Comparison of ENCODE assay signal across 28 cellular contexts in the genomic region with DNA sequence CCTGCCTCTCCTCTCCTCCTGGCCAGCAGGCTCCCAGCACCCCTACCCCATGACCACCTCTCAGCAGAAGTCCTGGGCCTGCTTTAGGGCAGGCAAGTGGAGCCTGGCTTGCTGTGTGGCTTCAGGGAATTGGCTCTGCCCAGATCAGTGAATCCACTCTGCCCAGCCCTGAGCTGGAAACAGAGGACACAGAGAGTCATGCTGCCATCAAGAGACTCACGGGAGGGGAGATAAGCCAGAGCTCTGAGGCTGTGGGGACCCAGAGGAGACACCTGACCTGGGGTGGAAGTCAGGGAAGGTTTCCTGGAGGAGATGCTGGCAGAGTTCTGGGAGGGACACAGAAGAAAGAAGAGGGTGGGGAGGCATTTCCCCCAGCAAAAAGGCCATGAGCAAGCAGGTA. TPM values are rescaled to one million over a fixed set of nuclear protein-coding genes. Genes with fewer than 3 reads are reported as not detected.
A peak's percentile ranks its signal among the peaks of the same experiment; 100 is the strongest.
DNase-seq lines count a peak whose midpoint lies in the region; ATAC-seq and TF ChIP-seq lines count a peak whose summit lies in the region.
"Had no signal": no experiment of that assay in that cellular context is flagged by ENCODE, and none has a peak within 500 bp of the region (broad histone marks: within the 10 kb centered on the region; RNA-seq: fewer than 3 reads in every experiment).

No MANE protein-coding gene starts in this region.

- H3K9me3 Mint-ChIP-seq in GM23338 (no peaks in the 10 kb centered on the region; the same call in 2 of the 3 replicates), glutamatergic neuron (ENCODE audit: unreplicated experiment) (peaks cover 17% of the 10 kb centered on the region)
- H3K9me3 Mint-ChIP-seq: activated naive CD4-positive, alpha-beta T cell treated with anti-CD3 and anti-CD28 coated beads, Interleukin-2, amount 50 U/mL, for 72 hours; activated T-helper 17 cell treated with anti-CD3 and anti-CD28 coated beads, Interleukin-2, amount 50 U/mL, for 72 hours; H9; natural killer cell; stimulated activated memory B cell treated with anti-CD40 and anti-IgM and Interleukin-4, amounts not matched to agents 10 μg/mL and 1 μg/mL and 100 μg/mL, for 72 hours had no signal

- H3K27ac ChIP-seq in GM23338 (ENCODE audit: low read depth), result no peak overlapping the region
- H3K27ac ChIP-seq in PC-9, result no peak overlapping the region
- no peak overlapping the region for H3K27ac ChIP-seq in smooth muscle cell (ENCODE audit: low read depth)
- H3K27ac ChIP-seq: left ventricle myocardium inferior, parathyroid adenoma, right atrium auricular region, SJSA1, upper lobe of right lung had no signal

- H3F3A ChIP-seq in GM23338 (replicated peaks; ENCODE audit: low read depth) (no peaks in the 10 kb centered on the region), PC-9 (ENCODE audit: insufficient read depth, low read depth) (peaks cover 8% of the 10 kb centered on the region; the same call in 1 of the 2 replicates), smooth muscle cell (ENCODE audit: low read depth) (no peaks in the 10 kb centered on the region)

- BruUV-seq in PC-9 (replicated peaks; lab: Mats Ljungman, UMichigan), result no TSS peak

- no peak overlapping the region for H3K4me3 Mint-ChIP-seq in GM23338
- H3K4me3 Mint-ChIP-seq in glutamatergic neuron (ENCODE audit: unreplicated experiment), result peak overlapping the region; percentile 61
- H3K4me3 Mint-ChIP-seq: activated T-helper 17 cell treated with anti-CD3 and anti-CD28 coated beads, Interleukin-2, amount 50 U/mL, for 72 hours; CD4-positive, CD25-positive, alpha-beta regulatory T cell; H9; natural killer cell; stimulated activated memory B cell treated with anti-CD40 and anti-IgM and Interleukin-4, amounts not matched to agents 10 μg/mL and 1 μg/mL and 100 μg/mL, for 72 hours had no signal

- no peaks in the 10 kb centered on the region for H3K9me2 ChIP-seq in GM23338 (ENCODE audit: insufficient read depth)
- no peaks in the 10 kb centered on the region for H3K9me2 ChIP-seq in PC-9 (ENCODE audit: insufficient read depth)

- H3K27ac Mint-ChIP-seq in GM23338 (no peak overlapping the region), glutamatergic neuron (ENCODE audit: unreplicated experiment) (peak overlapping the region; percentile 49)
- H3K27ac Mint-ChIP-seq: activated T-helper 17 cell treated with anti-CD3 and anti-CD28 coated beads, Interleukin-2, amount 50 U/mL, for 72 hours; CD4-positive, CD25-positive, alpha-beta regulatory T cell; H9; natural killer cell; stimulated activated memory B cell treated with anti-CD40 and anti-IgM and Interleukin-4, amounts not matched to agents 10 μg/mL and 1 μg/mL and 100 μg/mL, for 72 hours had no signal

- no peak overlapping the region for H3K9ac ChIP-seq in smooth muscle cell (ENCODE audit: low read depth)
- H3K9ac ChIP-seq: parathyroid adenoma had no signal

- peaks cover 29% of the 10 kb centered on the region for H3K27me3 Mint-ChIP-seq in GM23338 (ENCODE audit: insufficient read depth, low read depth, poor library complexity)
- peaks cover 22% of the 10 kb centered on the region for H3K27me3 Mint-ChIP-seq in glutamatergic neuron (ENCODE audit: unreplicated experiment)

- 0 out of 2 replicates have a peak overlapping the region, but pooled peaks have one; percentile 63 for H2AFZ ChIP-seq in GM23338
- no peak overlapping the region; the same call in 1 of the 2 replicates for H2AFZ ChIP-seq in PC-9
- no peak overlapping the region for H2AFZ ChIP-seq in smooth muscle cell (ENCODE audit: low read depth)
- H2AFZ ChIP-seq: parathyroid adenoma had no signal

- no peak overlapping the region for H3K4me3 ChIP-seq in GM23338
- H3K4me3 ChIP-seq in PC-9, result peak overlapping the region; percentile 40; the same call in 1 of the 2 replicates
- H3K4me3 ChIP-seq in smooth muscle cell, result no peak overlapping the region
- H3K4me3 ChIP-seq: K562, left ventricle myocardium inferior, right atrium auricular region, SJSA1, upper lobe of right lung had no signal

- DNase-seq in GM23338 (ENCODE audit: low spot score), result no peak
- DNase-seq in PC-9, result no peak
- no peak for DNase-seq in glutamatergic neuron
- DNase-seq in smooth muscle cell (lab: John Stamatoyannopoulos, UW; ENCODE audit: unreplicated experiment), result no peak
- no peak for DNase-seq in COLO668 (lab: John Stamatoyannopoulos, UW; ENCODE audit: unreplicated experiment)
- no peak for DNase-seq in NCI-H2171 (lab: John Stamatoyannopoulos, UW)
- no peak for DNase-seq in NCI-H82 treated with DMSO at 0.1 percent for 48 hours (lab: John Stamatoyannopoulos, UW; ENCODE audit: unreplicated experiment)
- DNase-seq: activated CD4-positive, alpha-beta T cell treated with anti-CD3 and anti-CD28 coated beads, Interleukin-2, amount 50 U/mL, for 48 hours; CD4-positive, CD25-positive, alpha-beta regulatory T cell; GF-D8; H9; left ventricle myocardium inferior; MM.1S; natural killer cell; NCI-H2029 treated with DMSO at 0.1 percent for 48 hours; NCI-H345; stimulated activated CD4-positive, alpha-beta T cell treated with anti-CD3 and anti-CD28 coated beads, Interleukin-4, amount 100 ng/mL, for 1 hour; T-helper 1 cell; upper lobe of right lung had no signal

- H3K9me3 ChIP-seq in PC-9 (ENCODE audit: insufficient read depth, low read depth) (no peaks in the 10 kb centered on the region), smooth muscle cell (replicated peaks; ENCODE audit: low read depth) (no peaks in the 10 kb centered on the region)
- H3K9me3 ChIP-seq: left ventricle myocardium inferior, right atrium auricular region, SJSA1, upper lobe of right lung had no signal

- H4K20me1 ChIP-seq in GM23338 (replicated peaks; ENCODE audit: insufficient read depth), result no peaks in the 10 kb centered on the region
- no peaks in the 10 kb centered on the region for H4K20me1 ChIP-seq in PC-9 (ENCODE audit: insufficient read depth)
- H4K20me1 ChIP-seq in smooth muscle cell (ENCODE audit: low read depth), result peaks cover 4% of the 10 kb centered on the region

- POLR2A ChIA-PET in PC-9 (lab: Charles Lee; ENCODE audit: unreplicated experiment), result no interaction called here

- CTCF ChIA-PET in PC-9 (lab: Charles Lee), result no interaction called here

- 63% methylated on average over 1 of the region's 1 CpG for WGBS in smooth muscle cell (ENCODE audit: low lambda C conversion rate)

- peaks cover 41% of the 10 kb centered on the region for H3K4me1 Mint-ChIP-seq in GM23338
- peaks cover 49% of the 10 kb centered on the region for H3K4me1 Mint-ChIP-seq in glutamatergic neuron (ENCODE audit: low read depth, unreplicated experiment)
- H3K4me1 Mint-ChIP-seq: activated T-helper 17 cell treated with anti-CD3 and anti-CD28 coated beads, Interleukin-2, amount 50 U/mL, for 72 hours had no signal

- no peak overlapping the region for H3K4me2 ChIP-seq in GM23338
- H3K4me2 ChIP-seq in PC-9, result peak overlapping the region; percentile 76
- H3K4me2 ChIP-seq in smooth muscle cell, result peak overlapping the region; percentile 60

- TF ChIP-seq CTCF in GM23338 (conservative IDR thresholded peaks at IDR 0.05; ENCODE audit: low read depth in 2 of 2) (no peak), PC-9 (conservative IDR thresholded peaks at IDR 0.05) (no peak), glutamatergic neuron (IDR thresholded peaks at IDR 0.05; ENCODE audit: partially characterized antibody, unreplicated experiment) (no peak), smooth muscle cell (IDR thresholded peaks at IDR 0.05; ENCODE audit: borderline replicate concordance, insufficient read depth, poor library complexity, severe bottlenecking) (no peak)

- no peaks in the 10 kb centered on the region for H3K27me3 ChIP-seq in GM23338 (ENCODE audit: insufficient read depth)
- H3K27me3 ChIP-seq in PC-9 (ENCODE audit: insufficient read depth, low read depth), result peaks cover 40% of the 10 kb centered on the region
- no peaks in the 10 kb centered on the region for H3K27me3 ChIP-seq in smooth muscle cell (ENCODE audit: low read depth)
- H3K27me3 ChIP-seq: SJSA1 had no signal

- no peaks in the 10 kb centered on the region for H3K79me2 ChIP-seq in GM23338 (replicated peaks; ENCODE audit: insufficient read depth)
- no peaks in the 10 kb centered on the region for H3K79me2 ChIP-seq in PC-9 (ENCODE audit: low read depth)
- no peaks in the 10 kb centered on the region for H3K79me2 ChIP-seq in smooth muscle cell (ENCODE audit: low read depth)
- H3K79me2 ChIP-seq: parathyroid adenoma had no signal

- no peaks in the 10 kb centered on the region for H3K36me3 Mint-ChIP-seq in GM23338 (ENCODE audit: low read depth)
- no peaks in the 10 kb centered on the region for H3K36me3 Mint-ChIP-seq in glutamatergic neuron (ENCODE audit: unreplicated experiment)
- H3K36me3 Mint-ChIP-seq: activated naive CD4-positive, alpha-beta T cell treated with anti-CD3 and anti-CD28 coated beads, Interleukin-2, amount 50 U/mL, for 72 hours; CD4-positive, CD25-positive, alpha-beta regulatory T cell; natural killer cell; stimulated activated memory B cell treated with anti-CD40 and anti-IgM and Interleukin-4, amounts not matched to agents 10 μg/mL and 1 μg/mL and 100 μg/mL, for 72 hours had no signal

- no peak for ATAC-seq in GM23338
- ATAC-seq: activated CD4-positive, CD25-positive, alpha-beta regulatory T cell treated with anti-CD3 and anti-CD28 coated beads, Interleukin-2, amount 50 U/mL, for 24 hours; activated naive CD4-positive, alpha-beta T cell treated with anti-CD3 and anti-CD28 coated beads, Interleukin-2, amount 50 U/mL, for 72 hours; activated T-helper 17 cell treated with anti-CD3 and anti-CD28 coated beads, Interleukin-2, amount 50 U/mL, for 72 hours; natural killer cell; stimulated activated memory B cell treated with anti-CD40 and anti-IgM and Interleukin-4, amounts not matched to agents 10 μg/mL and 1 μg/mL and 100 μg/mL, for 72 hours; upper lobe of right lung had no signal

- H3K36me3 ChIP-seq in GM23338 (ENCODE audit: insufficient read depth) (no peaks in the 10 kb centered on the region), PC-9 (ENCODE audit: low read depth) (no peaks in the 10 kb centered on the region), smooth muscle cell (ENCODE audit: low read depth) (no peaks in the 10 kb centered on the region)
- H3K36me3 ChIP-seq: left ventricle myocardium inferior, right atrium auricular region, SJSA1, upper lobe of right lung had no signal

- H3K4me1 ChIP-seq in GM23338 (ENCODE audit: insufficient read depth), result peaks cover 17% of the 10 kb centered on the region; the same call in 1 of the 2 replicates
- peaks cover 18% of the 10 kb centered on the region for H3K4me1 ChIP-seq in PC-9 (replicated peaks; ENCODE audit: insufficient read depth)
- peaks cover 23% of the 10 kb centered on the region for H3K4me1 ChIP-seq in smooth muscle cell (ENCODE audit: low read depth)
- H3K4me1 ChIP-seq: parathyroid adenoma, upper lobe of right lung had no signal

- intact Hi-C loops in PC-9 (cut with micrococcal nuclease; ENCODE audit: unreplicated experiment), result no loop called here

TF ChIP-seq in GM23338, 12 proteins besides CTCF, POLR2A, EP300 and RAD21 (continues in another document):
- TF ChIP-seq NANOG (IDR thresholded peaks at IDR 0.05; ENCODE audit: borderline replicate concordance), result no peak

RNA-seq across cellular contexts. Expression of a gene that starts 54.2 kb away (rescaled TPM):
- 0.04 and 0.31 TPM in 2 replicates for total RNA-seq in GM23338 (2014; rRNA removed; shearing (Covaris generic))
- polyA plus RNA-seq in GM23338 (2016; fragmentation: Nextera tagmentation; extraction: Ambion mirVana) (0.12 and 0.26 TPM in 2 replicates), smooth muscle cell (4.9 and 6.2 TPM in 2 replicates)
- total RNA-seq in PC-9 (2021) (not detected in 2 replicates), glutamatergic neuron (ENCODE audit: unreplicated experiment) (0.76 TPM), smooth muscle cell (0.36 and 1.1 TPM in 2 replicates)
- total RNA-seq: activated naive CD4-positive, alpha-beta T cell treated with anti-CD3 and anti-CD28 coated beads, Interleukin-2, amount 50 U/mL, for 72 hours; activated T-helper 17 cell treated with anti-CD3 and anti-CD28 coated beads, Interleukin-2, amount 50 U/mL, for 72 hours; CD4-positive, CD25-positive, alpha-beta regulatory T cell; K562; mononuclear cell; natural killer cell had no signal
- polyA plus RNA-seq: CD4-positive, CD25-positive, alpha-beta regulatory T cell; K562 had no signal
